1 cellular context compared by ENCODE assay signal in the genomic region with DNA sequence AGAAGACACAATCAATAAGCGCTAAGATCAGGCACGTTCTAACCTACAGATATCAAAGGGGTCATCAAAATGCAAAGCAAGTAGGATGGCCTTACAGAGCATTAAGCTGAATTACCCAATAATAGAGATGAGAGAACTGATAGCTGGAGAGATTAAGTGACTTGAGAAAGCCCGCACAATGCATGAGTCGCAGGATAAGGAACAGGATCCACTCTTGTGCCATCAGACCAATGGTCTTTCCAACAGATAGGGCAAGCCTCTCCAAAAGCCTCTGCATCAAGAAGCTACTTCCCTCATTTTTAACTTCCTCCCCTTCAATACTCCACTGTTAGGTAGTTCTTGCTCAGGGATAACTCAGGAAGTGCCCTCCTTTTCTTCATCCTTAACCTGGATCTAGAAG.
TF ChIP-seq lines count a peak whose summit lies in the region.

No MANE protein-coding gene starts in this region.

TF ChIP-seq in H1, 55 proteins besides CTCF, POLR2A, EP300 and RAD21:
- TF ChIP-seq KDM4A (IDR thresholded peaks at IDR 0.05; ENCODE audit: low read depth, low read length, severe bottlenecking) (no peak), SIRT6 (IDR thresholded peaks at IDR 0.05; ENCODE audit: low read length) (no peak), SP2 (IDR thresholded peaks at IDR 0.05; ENCODE audit: low read length) (no peak), EZH2 (IDR thresholded peaks at IDR 0.05; ENCODE audit: low read depth, low read length, severe bottlenecking) (no peak), RXRA (IDR thresholded peaks at IDR 0.05; ENCODE audit: insufficient read depth, low read depth, low read length) (no peak), BCL11A (IDR thresholded peaks at IDR 0.05; ENCODE audit: low read depth in 2 of 2, low read length in 2 of 2) (no peak)
